18 cellular contexts compared by ENCODE assay signal in genomic region chr2:133992454-133992853, GRCh38.
"Had no signal": no experiment of that assay in that cellular context is flagged by ENCODE, and none has a peak within 500 bp of the region (broad histone marks: within the 10 kb centered on the region; RNA-seq: fewer than 3 reads in every experiment).

No MANE protein-coding gene starts in this region.

- H3K4me1 ChIP-seq: parathyroid adenoma, psoas muscle had no signal

- H3K27me3 ChIP-seq: dorsolateral prefrontal cortex, gastrocnemius medialis had no signal

- ATAC-seq: esophagus mucosa, sciatic nerve had no signal

- DNase-seq: cortex of kidney; effector CD8-positive, alpha-beta T cell; immature natural killer cell; mesendoderm; naive B cell; occipital lobe; psoas muscle; retina; stimulated activated CD4-positive, alpha-beta T cell treated with anti-CD3 and anti-CD28 coated beads, Interleukin-2, amount 100 ng/mL, for 24 hours; stimulated activated naive CD4-positive, alpha-beta T cell; trophoblast cell had no signal

- H3K4me3 ChIP-seq: dorsolateral prefrontal cortex, gastrocnemius medialis, psoas muscle, stomach, thoracic aorta had no signal

- H3K27ac ChIP-seq: gastrocnemius medialis, parathyroid adenoma, psoas muscle, thoracic aorta had no signal

- H3K9me3 ChIP-seq: gastrocnemius medialis, psoas muscle, stomach, thoracic aorta had no signal

- H3K36me3 ChIP-seq: gastrocnemius medialis, stomach, thoracic aorta had no signal
